Comparison of ENCODE assay signal across 8 cellular contexts in the genomic region with DNA sequence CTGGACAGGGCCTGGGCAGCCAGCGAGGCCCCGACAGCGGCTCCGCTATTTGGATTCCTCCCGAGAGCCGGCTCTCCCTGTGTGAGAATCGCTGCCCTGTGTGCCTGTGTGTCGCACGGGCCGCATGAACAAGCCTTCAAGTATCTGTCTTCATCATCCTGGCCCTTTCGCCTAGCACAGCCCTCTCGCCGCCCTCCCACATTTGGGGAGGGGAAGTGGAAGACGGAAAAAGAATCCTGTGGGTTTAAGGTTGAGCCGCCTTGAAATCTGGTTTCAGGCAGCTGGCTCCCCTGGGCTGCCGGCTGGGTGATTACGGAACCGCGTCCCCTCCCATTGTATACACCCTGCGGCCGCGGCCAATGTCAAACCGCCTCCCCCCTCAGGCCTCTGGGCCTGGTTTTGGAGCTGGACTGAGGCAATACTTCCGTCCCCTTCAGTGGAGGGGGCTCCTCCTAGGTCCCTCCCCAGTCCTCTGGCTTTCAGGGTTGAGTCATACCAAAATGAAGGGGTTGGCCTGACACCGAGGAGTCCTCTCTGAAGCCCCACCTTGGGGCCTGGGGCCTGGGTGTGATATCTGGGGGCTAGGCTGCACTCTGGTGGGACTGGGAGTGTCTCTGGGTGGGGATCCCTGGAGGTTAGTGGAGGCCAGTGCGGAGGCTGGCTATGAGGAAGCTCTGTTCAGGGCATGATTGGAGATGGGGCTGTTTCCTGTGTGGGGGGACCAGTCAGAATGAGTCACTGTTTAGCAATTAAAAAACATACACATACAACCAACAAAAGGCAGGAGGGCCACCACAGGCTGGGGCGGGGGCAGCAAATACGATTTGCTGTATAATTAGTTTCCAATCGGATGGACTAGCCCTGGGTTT. TPM values are rescaled to one million over a fixed set of nuclear protein-coding genes. Genes with fewer than 3 reads are reported as not detected.
A peak's percentile ranks its signal among the peaks of the same experiment; 100 is the strongest.
DNase-seq lines count a peak whose midpoint lies in the region; ATAC-seq and TF ChIP-seq lines count a peak whose summit lies in the region.

No MANE protein-coding gene starts in this region.

- peaks cover 23% of the 10 kb centered on the region for H4K20me1 ChIP-seq in MM.1S (ENCODE audit: insufficient read depth, low read length)

- peak overlapping the region; percentile 94 for H3K4me3 ChIP-seq in MM.1S (ENCODE audit: low read length)

- peaks cover 37% of the 10 kb centered on the region for H3K36me3 Mint-ChIP-seq in central memory CD8-positive, alpha-beta T cell (ENCODE audit: insufficient read depth)

- peaks cover 71% of the 10 kb centered on the region for H3K4me1 Mint-ChIP-seq in central memory CD8-positive, alpha-beta T cell

- H3K36me3 ChIP-seq in MM.1S (replicated peaks; ENCODE audit: insufficient read depth, low read length), result no peaks in the 10 kb centered on the region

- peaks cover 28% of the 10 kb centered on the region for H3F3A ChIP-seq in MM.1S (ENCODE audit: insufficient read depth, low read length)

- H3K4me2 ChIP-seq in MM.1S (ENCODE audit: low read depth, low read length), result peak overlapping the region; percentile 85

- no peaks in the 10 kb centered on the region for H3K9me3 Mint-ChIP-seq in central memory CD8-positive, alpha-beta T cell

- H3K27ac ChIP-seq in MM.1S (ENCODE audit: low read length) (peak overlapping the region; percentile 94), layer of hippocampus (ENCODE audit: low read depth, low read length) (peak overlapping the region; percentile 99)

- H3K9ac ChIP-seq in MM.1S (ENCODE audit: low read length), result peak overlapping the region; percentile 94

- no peaks in the 10 kb centered on the region for H3K27me3 Mint-ChIP-seq in central memory CD8-positive, alpha-beta T cell

- peaks cover 42% of the 10 kb centered on the region for H3K4me1 ChIP-seq in MM.1S (ENCODE audit: low read length)

- no peaks in the 10 kb centered on the region for H3K9me2 ChIP-seq in MM.1S (replicated peaks; ENCODE audit: insufficient read depth, low read length)

- H3K79me2 ChIP-seq in MM.1S (ENCODE audit: low read length), result peaks cover 74% of the 10 kb centered on the region

- peak overlapping the region; percentile 96 for H3K27ac Mint-ChIP-seq in central memory CD8-positive, alpha-beta T cell (ENCODE audit: low read depth)

- peak; percentile 88 for DNase-seq in GM03348 (ENCODE audit: low spot score)
- peak; percentile 92 for DNase-seq in H4 (ENCODE audit: low spot score)
- peak; percentile 85 for DNase-seq in MM.1S
- DNase-seq in activated CD4-positive, CD25-positive, alpha-beta regulatory T cell (lab: John Stamatoyannopoulos, UW), result peak; percentile 38 to 53 (median 48)
- peak; percentile 42 to 65 for DNase-seq in central memory CD8-positive, alpha-beta T cell (ENCODE audit: low spot score in 2 of 2)
- peak; percentile 52 for DNase-seq in stimulated activated CD4-positive, alpha-beta T cell treated with anti-CD3 and anti-CD28 coated beads, Interleukin-1b, Interleukin-23, amount 100 ng/mL, for 4 hours (ENCODE audit: low read depth in 2 of 2)
- DNase-seq in NCI-H1105 treated with DMSO at 0.1 percent for 48 hours (lab: John Stamatoyannopoulos, UW), result no peak

- H3K27me3 ChIP-seq in MM.1S (replicated peaks; ENCODE audit: insufficient read depth, low read length) (no peaks in the 10 kb centered on the region), layer of hippocampus (ENCODE audit: control insufficient read depth, insufficient read depth, low read length) (no peaks in the 10 kb centered on the region)

- no peaks in the 10 kb centered on the region for H3K9me3 ChIP-seq in MM.1S (replicated peaks; ENCODE audit: insufficient read depth, low read length)

- TF ChIP-seq CTCF in MM.1S (IDR thresholded peaks at IDR 0.05; ENCODE audit: low read length), result no peak

- peak; percentile 48 for ATAC-seq in central memory CD8-positive, alpha-beta T cell (replicated peaks; ENCODE audit: extremely low read depth, poor library complexity, severe bottlenecking)

- H2AFZ ChIP-seq in MM.1S (ENCODE audit: low read length), result peak overlapping the region; percentile 25; the same call in 1 of the 2 replicates

- H3K4me3 Mint-ChIP-seq in central memory CD8-positive, alpha-beta T cell, result peak overlapping the region; percentile 97

RNA-seq across cellular contexts. Expression of a gene that starts 1.7 kb away (rescaled TPM):
- total RNA-seq in H4 (2014; rRNA removed; shearing (Covaris generic)), result 15.8 and 18.5 TPM in 2 replicates
